8 cellular contexts compared by ENCODE assay signal in genomic region chr19:58401825-58402433, GRCh38. TPM values are rescaled to one million over a fixed set of nuclear protein-coding genes. Genes with fewer than 3 reads are reported as not detected.
DNase-seq lines count a peak whose midpoint lies in the region; ATAC-seq, FAIRE-seq and TF ChIP-seq lines count a peak whose summit lies in the region.

No MANE protein-coding gene starts in this region.

- H3K9ac ChIP-seq in HUES48 (ENCODE audit: low read depth, low read length) (no peak overlapping the region), mucosa of rectum (ENCODE audit: low read depth in 1 of 2, low read length in 2 of 2) (peak overlapping the region in 1 of 2 donors; percentile 47)

- no peaks in the 10 kb centered on the region for H3K36me3 ChIP-seq in HUES48 (ENCODE audit: control insufficient read depth, insufficient read depth, low read length)
- no peaks in the 10 kb centered on the region for H3K36me3 ChIP-seq in bronchial epithelial cell (ENCODE audit: control insufficient read depth, insufficient read depth, low read length)
- no peaks in the 10 kb centered on the region for H3K36me3 ChIP-seq in mucosa of rectum (ENCODE audit: control insufficient read depth in 2 of 2, insufficient read depth in 2 of 2, low read length in 2 of 2)

- no peak for ATAC-seq in GM21825 (IDR thresholded peaks at IDR 0.05; ENCODE audit: unreplicated experiment)

- H3K4me1 ChIP-seq in HUES48 (ENCODE audit: control insufficient read depth, insufficient read depth, low read length): peaks cover 2% of the 10 kb centered on the region; the same call in 1 of the 2 replicates
- peaks cover 7 to 11% of the 10 kb centered on the region in 2 donors for H3K4me1 ChIP-seq in mucosa of rectum (ENCODE audit: control insufficient read depth in 2 of 2, insufficient read depth in 2 of 2, low read length in 2 of 2)

- no peak for DNase-seq in AG04450 (ENCODE audit: low read depth, low spot score)
- DNase-seq in bronchial epithelial cell (ENCODE audit: low read depth): no peak
- no peak for DNase-seq in SIG-M5 (lab: John Stamatoyannopoulos, UW)
- DNase-seq in globus pallidus (ENCODE audit: low spot score): no peak
- DNase-seq in NCI-H1417 treated with DMSO at 0.1 percent for 48 hours (lab: John Stamatoyannopoulos, UW): no peak

- no peak overlapping the region for H3K27ac ChIP-seq in AG04450 (ENCODE audit: low read depth, low read length)
- no peak overlapping the region for H3K27ac ChIP-seq in HUES48 (ENCODE audit: low read depth, low read length)
- H3K27ac ChIP-seq in mucosa of rectum (ENCODE audit: low read depth in 2 of 2, low read length in 2 of 2): no peak overlapping the region

- H3K27me3 ChIP-seq in AG04450 (ENCODE audit: control insufficient read depth, insufficient read depth, low read length) (no peaks in the 10 kb centered on the region), HUES48 (ENCODE audit: control insufficient read depth, insufficient read depth, low read length) (peaks cover 6% of the 10 kb centered on the region), bronchial epithelial cell (ENCODE audit: control insufficient read depth, insufficient read depth, low read length) (no peaks in the 10 kb centered on the region), mucosa of rectum (ENCODE audit: control insufficient read depth in 2 of 2, insufficient read depth in 2 of 2, low read length in 2 of 2) (peaks cover 9 to 15% of the 10 kb centered on the region in 2 donors)

- H3K9me3 ChIP-seq in AG04450 (ENCODE audit: control insufficient read depth, insufficient read depth, low read length) (no peaks in the 10 kb centered on the region; the same call in 1 of the 2 replicates), HUES48 (ENCODE audit: control insufficient read depth, insufficient read depth, low read length) (no peaks in the 10 kb centered on the region), mucosa of rectum (ENCODE audit: control insufficient read depth in 2 of 2, low read length in 2 of 2) (no peaks in the 10 kb centered on the region)

- POLR2A ChIA-PET in AG04450 (lab: Yijun Ruan, JAX): no interaction called here

- peak overlapping the region; percentile 79 for H3K4me3 ChIP-seq in AG04450 (ENCODE audit: low read depth, low read length)
- H3K4me3 ChIP-seq in HUES48 (ENCODE audit: low read depth, low read length): peak overlapping the region; percentile 60
- peak overlapping the region; percentile 68 for H3K4me3 ChIP-seq in bronchial epithelial cell (ENCODE audit: low read depth, low read length)
- peak overlapping the region; percentile 78 to 88 for H3K4me3 ChIP-seq in mucosa of rectum (ENCODE audit: low read length in 2 of 2)

- TF ChIP-seq CTCF in AG04450 (IDR thresholded peaks at IDR 0.05; ENCODE audit: low read depth, low read length) (no peak), bronchial epithelial cell (IDR thresholded peaks at IDR 0.05; ENCODE audit: insufficient read depth, low read length, severe bottlenecking) (no peak)

- CTCF ChIA-PET in AG04450 (lab: Charles Lee): interaction anchor here (1.1 kb wide), 1 partner anchor 118 kb away, joined by 3 read pairs; the partner anchor contains the start of gene ZBTB45

- FAIRE-seq in bronchial epithelial cell (lab: Jason Lieb, UNC): no peak

RNA-seq across cellular contexts. Expression of gene RNF225, which starts 6.5 kb away (rescaled TPM):
- not detected in 2 replicates for polyA plus RNA-seq in AG04450 (2011; rRNA removed)
- not detected in 2 replicates for polyA minus RNA-seq in AG04450 (2011; rRNA and poly(A)+ RNA removed)
- 0.79 and 1.9 TPM in 2 replicates for total RNA-seq in bronchial epithelial cell

RNA-seq across cellular contexts. Expression of gene ZNF584, which starts 6.5 kb away (rescaled TPM):
- polyA plus RNA-seq in AG04450 (2011; rRNA removed): 11.9 and 14.3 TPM in 2 replicates
- 13.9 and 15.7 TPM in 2 replicates for polyA minus RNA-seq in AG04450 (2011; rRNA and poly(A)+ RNA removed)
- total RNA-seq in bronchial epithelial cell: 8.2 and 9.7 TPM in 2 replicates

RNA-seq across cellular contexts. Expression of gene RPS5, which starts 14.9 kb away (rescaled TPM):
- polyA plus RNA-seq in AG04450 (2011; rRNA removed): 1,927 and 2,646 TPM in 2 replicates
- polyA minus RNA-seq in AG04450 (2011; rRNA and poly(A)+ RNA removed): 1,056 and 1,413 TPM in 2 replicates
- total RNA-seq in bronchial epithelial cell: 3,518 and 4,823 TPM in 2 replicates

RNA-seq across cellular contexts. Expression of gene ZNF837, which starts 21.1 kb away (rescaled TPM):
- polyA plus RNA-seq in AG04450 (2011; rRNA removed): 0.33 and 0.37 TPM in 2 replicates
- polyA minus RNA-seq in AG04450 (2011; rRNA and poly(A)+ RNA removed): 0.17 and 0.32 TPM in 2 replicates
- 2.4 and 2.6 TPM in 2 replicates for total RNA-seq in bronchial epithelial cell

RNA-seq across cellular contexts. Expression of gene ZNF132, which starts 38.0 kb away (rescaled TPM):
- polyA plus RNA-seq in AG04450 (2011; rRNA removed): 4.6 and 4.8 TPM in 2 replicates
- 12.4 and 15.5 TPM in 2 replicates for polyA minus RNA-seq in AG04450 (2011; rRNA and poly(A)+ RNA removed)
- 5.5 and 5.8 TPM in 2 replicates for total RNA-seq in bronchial epithelial cell
